ENCODE assay signal across 8 cellular contexts in genomic region chr16:74984670-74985411, GRCh38. TPM values are rescaled to one million over a fixed set of nuclear protein-coding genes. Genes with fewer than 3 reads are reported as not detected.
A peak's percentile ranks its signal among the peaks of the same experiment; 100 is the strongest.
DNase-seq lines count a peak whose midpoint lies in the region; ATAC-seq and TF ChIP-seq lines count a peak whose summit lies in the region.

WDR59 (minus strand) TSS chr16:74985123; CDS start chr16:74985017, 106 bp downstream.

- H3K4me3 ChIP-seq in ascending aorta (peak within 1 kb of the TSS; percentile 81 to 83), right cardiac atrium (ENCODE audit: low read length) (peak within 1 kb of the TSS; percentile 84), vagina (peak within 1 kb of the TSS; percentile 65 to 73)

- WGBS in right cardiac atrium, result under 1% methylated on average over 61 of the region's 61 CpGs

- peaks cover 2% of the 10 kb centered on the region for H3K27me3 Mint-ChIP-seq in T-helper 2 cell treated with Interferon-gamma antibody and Interleukin-4, amounts not matched to agents 5 μg/mL and 100 μg/mL, for 36 hours (ENCODE audit: low read depth)

- TF ChIP-seq CTCF in ascending aorta (IDR thresholded peaks at IDR 0.05) (no peak), vagina (IDR thresholded peaks at IDR 0.05) (no peak)

- peaks cover 2% of the 10 kb centered on the region for H3K36me3 Mint-ChIP-seq in T-helper 2 cell treated with Interferon-gamma antibody and Interleukin-4, amounts not matched to agents 5 μg/mL and 100 μg/mL, for 36 hours (ENCODE audit: low read depth)

- H3K4me1 ChIP-seq in ascending aorta (peaks cover 0 to 9% of the 10 kb centered on the region in 2 donors), right cardiac atrium (ENCODE audit: control insufficient read depth, insufficient read depth, low read length) (no peaks in the 10 kb centered on the region), vagina (peaks cover 23% of the 10 kb centered on the region)

- H3K36me3 ChIP-seq in ascending aorta (no peaks in the 10 kb centered on the region), vagina (no peaks in the 10 kb centered on the region)

- H3K4me1 Mint-ChIP-seq in T-helper 2 cell treated with Interferon-gamma antibody and Interleukin-4, amounts not matched to agents 5 μg/mL and 100 μg/mL, for 36 hours (ENCODE audit: low read depth), result peaks cover 8% of the 10 kb centered on the region

- peak within 1 kb of the TSS; percentile 92 for H3K4me3 Mint-ChIP-seq in T-helper 2 cell treated with Interferon-gamma antibody and Interleukin-4, amounts not matched to agents 5 μg/mL and 100 μg/mL, for 36 hours

- no peaks in the 10 kb centered on the region for H3K27me3 ChIP-seq in ascending aorta
- no peaks in the 10 kb centered on the region for H3K27me3 ChIP-seq in right cardiac atrium (ENCODE audit: control insufficient read depth, insufficient read depth)
- H3K27me3 ChIP-seq in vagina, result no peaks in the 10 kb centered on the region

- peak in 1 of 2 donors; percentile 56 for TF ChIP-seq POLR2A in vagina (IDR thresholded peaks at IDR 0.05)

- H3K27ac ChIP-seq in ascending aorta (peak within 1 kb of the TSS; percentile 58 to 73), right cardiac atrium (ENCODE audit: low read length) (peak within 1 kb of the TSS; percentile 33), vagina (peak within 1 kb of the TSS; percentile 71)

- no peaks in the 10 kb centered on the region for H3K9me3 ChIP-seq in ascending aorta
- H3K9me3 ChIP-seq in right cardiac atrium (ENCODE audit: control insufficient read depth, low read length), result no peaks in the 10 kb centered on the region
- H3K9me3 ChIP-seq in vagina, result no peaks in the 10 kb centered on the region

- peak within 1 kb of the TSS; percentile 94 for H3K27ac Mint-ChIP-seq in T-helper 2 cell treated with Interferon-gamma antibody and Interleukin-4, amounts not matched to agents 5 μg/mL and 100 μg/mL, for 36 hours

- ATAC-seq in GM18502 (IDR thresholded peaks at IDR 0.05; ENCODE audit: poor library complexity, unreplicated experiment), result peak; percentile 99
- peak; percentile 99 for ATAC-seq in HG02970 (IDR thresholded peaks at IDR 0.05; ENCODE audit: low FRiP score, unreplicated experiment)
- peak; percentile 100 for ATAC-seq in right cardiac atrium

- intact Hi-C loops in ascending aorta (cut with DNase I), result loop anchor here (1.0 to 10.0 kb wide), 5 partner anchors 13 to 640 kb away; partner anchors contain the start of genes ADAT1 and ZFP1
- intact Hi-C loops in right cardiac atrium (cut with DNase I), result no loop called here
- intact Hi-C loops in vagina (cut with DNase I), result no loop called here

- DNase-seq in NCI-H1930 (lab: John Stamatoyannopoulos, UW) (peak; percentile 96 to 97), ascending aorta (ENCODE audit: low spot score in 2 of 2) (peak; percentile 100), right cardiac atrium (peak; percentile 99 to 100 (median 99)), putamen (ENCODE audit: low spot score) (peak; percentile 99), vagina (ENCODE audit: extremely low spot score in 2 of 2) (peak; percentile 98 to 99)
- peak; percentile 99 for DNase-seq in T-helper 2 cell treated with Interferon-gamma antibody and Interleukin-4, amounts not matched to agents 5 μg/mL and 100 μg/mL, for 36 hours (ENCODE audit: low spot score)

- H3K9me3 Mint-ChIP-seq in T-helper 2 cell treated with Interferon-gamma antibody and Interleukin-4, amounts not matched to agents 5 μg/mL and 100 μg/mL, for 36 hours, result no peaks in the 10 kb centered on the region

RNA-seq across cellular contexts. Expression of gene WDR59, which starts in this region (rescaled TPM):
- total RNA-seq in ascending aorta (22.0 TPM), right cardiac atrium (10 to 100 TPM; 35.0 to 62.3 (median 47.2) TPM), vagina (95.3 TPM)
- polyA plus RNA-seq in right cardiac atrium, result 17.4 TPM

Comparison
In these comparisons a context has a peak if more than half of its experiments do, and no peak if none do; other contexts are left out.
1. Peak in every context shown above with its lines: DNase-seq, ATAC-seq, H3K4me3 ChIP-seq and H3K27ac ChIP-seq.